Comparison of ENCODE assay signal across 1 cellular context in the genomic region with DNA sequence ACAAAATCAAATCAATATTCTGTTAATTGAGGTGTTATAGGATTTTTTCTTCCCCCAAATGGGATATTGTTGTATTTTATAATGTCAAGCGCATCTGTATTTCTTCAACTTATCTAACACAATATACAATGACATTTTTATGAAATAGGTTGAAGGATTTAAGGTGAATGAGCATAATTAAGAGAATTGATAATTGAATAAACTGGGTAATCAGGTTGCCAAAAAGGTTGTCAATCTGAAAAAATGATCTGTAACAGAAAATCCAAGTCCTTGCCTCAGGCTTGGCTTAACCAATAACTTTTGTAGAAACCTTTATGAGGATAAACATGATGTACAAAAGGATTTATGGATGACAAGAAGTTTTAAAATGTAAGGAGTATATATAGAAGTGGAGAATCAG.
TF ChIP-seq lines count a peak whose summit lies in the region.

No MANE protein-coding gene starts in this region.

TF ChIP-seq in SK-N-SH treated with all-trans-retinoic acid at 6 μM for 48 hours, 23 proteins besides CTCF, POLR2A, EP300 and RAD21 (continued from another document):
- TF ChIP-seq, protein P1, sequence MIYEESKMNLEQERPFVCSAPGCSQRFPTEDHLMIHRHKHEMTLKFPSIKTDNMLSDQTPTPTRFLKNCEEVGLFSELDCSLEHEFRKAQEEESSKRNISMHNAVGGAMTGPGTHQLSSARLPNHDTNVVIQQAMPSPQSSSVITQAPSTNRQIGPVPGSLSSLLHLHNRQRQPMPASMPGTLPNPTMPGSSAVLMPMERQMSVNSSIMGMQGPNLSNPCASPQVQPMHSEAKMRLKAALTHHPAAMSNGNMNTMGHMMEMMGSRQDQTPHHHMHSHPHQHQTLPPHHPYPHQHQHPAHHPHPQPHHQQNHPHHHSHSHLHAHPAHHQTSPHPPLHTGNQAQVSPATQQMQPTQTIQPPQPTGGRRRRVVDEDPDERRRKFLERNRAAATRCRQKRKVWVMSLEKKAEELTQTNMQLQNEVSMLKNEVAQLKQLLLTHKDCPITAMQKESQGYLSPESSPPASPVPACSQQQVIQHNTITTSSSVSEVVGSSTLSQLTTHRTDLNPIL (CRISPR knock-in tag; IDR thresholded peaks at IDR 0.05; ENCODE audit: low read depth) = no peak
- TF ChIP-seq ZFP30 (CRISPR knock-in tag; IDR thresholded peaks at IDR 0.05) (no peak), ZC3H10 (CRISPR knock-in tag; IDR thresholded peaks at IDR 0.05) (no peak), ARNTL (CRISPR knock-in tag; IDR thresholded peaks at IDR 0.05; ENCODE audit: borderline replicate concordance, low read depth) (no peak), SNAI2 (CRISPR knock-in tag; IDR thresholded peaks at IDR 0.05) (no peak)
- TF ChIP-seq, protein P2, sequence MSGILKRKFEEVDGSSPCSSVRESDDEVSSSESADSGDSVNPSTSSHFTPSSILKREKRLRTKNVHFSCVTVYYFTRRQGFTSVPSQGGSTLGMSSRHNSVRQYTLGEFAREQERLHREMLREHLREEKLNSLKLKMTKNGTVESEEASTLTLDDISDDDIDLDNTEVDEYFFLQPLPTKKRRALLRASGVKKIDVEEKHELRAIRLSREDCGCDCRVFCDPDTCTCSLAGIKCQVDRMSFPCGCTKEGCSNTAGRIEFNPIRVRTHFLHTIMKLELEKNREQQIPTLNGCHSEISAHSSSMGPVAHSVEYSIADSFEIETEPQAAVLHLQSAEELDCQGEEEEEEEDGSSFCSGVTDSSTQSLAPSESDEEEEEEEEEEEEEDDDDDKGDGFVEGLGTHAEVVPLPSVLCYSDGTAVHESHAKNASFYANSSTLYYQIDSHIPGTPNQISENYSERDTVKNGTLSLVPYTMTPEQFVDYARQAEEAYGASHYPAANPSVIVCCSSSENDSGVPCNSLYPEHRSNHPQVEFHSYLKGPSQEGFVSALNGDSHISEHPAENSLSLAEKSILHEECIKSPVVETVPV (CRISPR knock-in tag; IDR thresholded peaks at IDR 0.05) = no peak
- TF ChIP-seq, protein P3, sequence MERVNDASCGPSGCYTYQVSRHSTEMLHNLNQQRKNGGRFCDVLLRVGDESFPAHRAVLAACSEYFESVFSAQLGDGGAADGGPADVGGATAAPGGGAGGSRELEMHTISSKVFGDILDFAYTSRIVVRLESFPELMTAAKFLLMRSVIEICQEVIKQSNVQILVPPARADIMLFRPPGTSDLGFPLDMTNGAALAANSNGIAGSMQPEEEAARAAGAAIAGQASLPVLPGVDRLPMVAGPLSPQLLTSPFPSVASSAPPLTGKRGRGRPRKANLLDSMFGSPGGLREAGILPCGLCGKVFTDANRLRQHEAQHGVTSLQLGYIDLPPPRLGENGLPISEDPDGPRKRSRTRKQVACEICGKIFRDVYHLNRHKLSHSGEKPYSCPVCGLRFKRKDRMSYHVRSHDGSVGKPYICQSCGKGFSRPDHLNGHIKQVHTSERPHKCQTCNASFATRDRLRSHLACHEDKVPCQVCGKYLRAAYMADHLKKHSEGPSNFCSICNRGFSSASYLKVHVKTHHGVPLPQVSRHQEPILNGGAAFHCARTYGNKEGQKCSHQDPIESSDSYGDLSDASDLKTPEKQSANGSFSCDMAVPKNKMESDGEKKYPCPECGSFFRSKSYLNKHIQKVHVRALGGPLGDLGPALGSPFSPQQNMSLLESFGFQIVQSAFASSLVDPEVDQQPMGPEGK (CRISPR knock-in tag; IDR thresholded peaks at IDR 0.05; ENCODE audit: borderline replicate concordance) = no peak
